Comparison of ENCODE assay signal across 8 cellular contexts in the genomic region with DNA sequence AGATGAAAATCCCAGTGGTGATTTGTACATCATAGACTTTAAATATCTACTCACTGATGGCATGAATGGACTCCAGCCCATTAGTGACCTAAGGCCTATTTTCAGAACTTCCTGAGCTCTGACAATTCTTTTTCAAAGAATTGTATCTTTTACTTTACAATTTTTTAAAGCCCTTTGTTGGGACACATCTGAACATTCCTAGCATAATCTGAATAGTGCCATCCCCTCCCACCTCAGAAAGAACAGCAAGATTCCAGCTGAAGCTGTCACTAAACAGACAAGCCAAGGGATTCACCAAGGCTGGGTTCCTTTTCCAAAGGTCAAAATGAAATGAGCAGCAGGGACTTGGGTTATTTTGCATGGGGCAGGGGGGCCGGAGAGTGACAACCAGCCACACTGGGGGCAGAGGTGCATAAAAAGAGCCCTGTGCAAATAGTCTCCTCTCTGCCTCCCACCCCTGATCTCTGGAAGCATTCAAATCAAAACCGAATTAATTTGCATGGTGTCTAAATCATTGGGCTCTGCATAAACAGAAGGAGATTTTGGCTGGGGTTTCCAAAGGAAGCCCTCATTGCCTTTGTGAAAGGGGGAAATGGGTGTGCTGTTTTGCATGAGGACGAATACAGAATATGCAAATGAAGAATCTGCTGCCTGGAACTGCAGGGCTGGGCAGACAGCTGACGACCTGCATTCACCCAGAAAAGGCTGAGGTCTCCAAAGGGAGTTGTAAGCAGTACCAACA. TPM values are rescaled to one million over a fixed set of nuclear protein-coding genes. Genes with fewer than 3 reads are reported as not detected.
DNase-seq lines count a peak whose midpoint lies in the region; ATAC-seq and TF ChIP-seq lines count a peak whose summit lies in the region.

No MANE protein-coding gene starts in this region.

- no peak overlapping the region for H3K27ac ChIP-seq in PC-3 (ENCODE audit: low read length)

- no peak overlapping the region for H3K4me3 ChIP-seq in PC-3 (ENCODE audit: low read length)

- H3K36me3 ChIP-seq in PC-3 (ENCODE audit: low read depth, low read length): no peaks in the 10 kb centered on the region

- intact Hi-C loops in left cardiac atrium (cut with DNase I) (no loop called here), PC-3 (cut with micrococcal nuclease) (no loop called here)

- H2AFZ ChIP-seq in PC-3 (ENCODE audit: low read length): no peak overlapping the region

- no peaks in the 10 kb centered on the region for H4K20me1 ChIP-seq in PC-3 (ENCODE audit: low read length)

- BruUV-seq in PC-3 (replicated peaks; lab: Mats Ljungman, UMichigan): no TSS peak

- H3K9ac ChIP-seq in PC-3 (ENCODE audit: low read length): no peak overlapping the region

- ATAC-seq in GM21423 (IDR thresholded peaks at IDR 0.05; ENCODE audit: unreplicated experiment): peak; percentile 94
- ATAC-seq in HG03520 (IDR thresholded peaks at IDR 0.05; ENCODE audit: unreplicated experiment): peak; percentile 98
- peak; percentile 53 to 59 for ATAC-seq in left cardiac atrium
- ATAC-seq in PC-3: no peak

- H3K9me3 ChIP-seq in PC-3 (ENCODE audit: low read length): no peaks in the 10 kb centered on the region

- H3K4me1 ChIP-seq in PC-3 (ENCODE audit: insufficient read depth, low read length): no peaks in the 10 kb centered on the region

- CTCF ChIA-PET in PC-3 (lab: Charles Lee): no interaction called here

- no peak for TF ChIP-seq CTCF in GM13977 (IDR thresholded peaks at IDR 0.05; ENCODE audit: extremely low read depth, insufficient read depth, missing control alignments)
- no peak for TF ChIP-seq CTCF in PC-3 (conservative IDR thresholded peaks at IDR 0.05; ENCODE audit: low read depth, low read length)

- no peaks in the 10 kb centered on the region for H3K27me3 ChIP-seq in PC-3 (ENCODE audit: low read length)

- in situ Hi-C loops in GM13977 (cut with MboI; ENCODE audit: low pct_unique_long_range_greater_than_20kb, low sequenced_read_pairs, unreplicated experiment): no loop called here

- no peaks in the 10 kb centered on the region for H3K9me2 ChIP-seq in PC-3 (replicated peaks; ENCODE audit: low read length)

- H3F3A ChIP-seq in PC-3 (ENCODE audit: low read length, unreplicated experiment): no peaks in the 10 kb centered on the region

- H3K79me2 ChIP-seq in PC-3 (ENCODE audit: low read length): no peaks in the 10 kb centered on the region

- DNase-seq in GM13977 (ENCODE audit: low spot score): peak; percentile 15
- DNase-seq in left cardiac atrium: no peak
- DNase-seq in kidney tubule cell (ENCODE audit: low spot score): no peak
- DNase-seq in globus pallidus (ENCODE audit: low spot score): no peak
- no peak for DNase-seq in PC-3
- no peak for DNase-seq in GDM1 (lab: John Stamatoyannopoulos, UW)

- POLR2A ChIA-PET in PC-3 (lab: Charles Lee; ENCODE audit: unreplicated experiment): no interaction called here

- no peak overlapping the region for H3K4me2 ChIP-seq in PC-3 (ENCODE audit: low read length)

RNA-seq across cellular contexts. Expression of gene EPHA4, which starts 17.2 kb away (rescaled TPM):
- 10 to 100 TPM; 55.8 to 84.1 TPM for total RNA-seq in left cardiac atrium
- total RNA-seq in PC-3 (2014; rRNA removed): 3.3 and 3.6 TPM in 2 replicates

Comparison
In these comparisons a context has a peak if more than half of its experiments do, and no peak if none do; other contexts are left out.
1. RNA of gene EPHA4, which starts 17.2 kb away (total RNA-seq): 55.8 to 84.1 TPM in left cardiac atrium; 3.3 to 3.6 TPM in PC-3; every median in the first group is over 10 times any median in the second.